17 cellular contexts compared by ENCODE assay signal in the genomic region with DNA sequence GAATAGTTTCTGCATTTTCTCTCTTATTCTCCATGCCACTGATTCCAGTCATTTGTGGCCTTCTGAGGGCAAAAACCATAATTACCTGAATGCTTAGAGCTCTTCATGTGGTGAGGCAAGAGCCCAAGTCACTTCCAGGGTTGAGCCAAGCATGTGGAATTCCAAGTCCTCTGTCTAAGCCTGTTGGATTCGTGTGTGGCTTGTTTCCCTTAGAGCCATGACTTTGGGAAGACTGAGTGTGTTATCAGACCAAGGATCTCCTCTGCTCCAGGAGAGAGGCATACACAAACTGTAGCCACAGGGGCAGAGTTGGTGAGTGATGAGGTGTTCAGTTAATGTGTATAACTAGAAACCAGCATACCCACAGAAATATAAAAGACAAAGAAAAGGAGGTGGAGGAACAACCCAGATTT. TPM values are rescaled to one million over a fixed set of nuclear protein-coding genes. Genes with fewer than 3 reads are reported as not detected.
A peak's percentile ranks its signal among the peaks of the same experiment; 100 is the strongest.
DNase-seq lines count a peak whose midpoint lies in the region; ATAC-seq and TF ChIP-seq lines count a peak whose summit lies in the region.
"Had no signal": no experiment of that assay in that cellular context is flagged by ENCODE, and none has a peak within 500 bp of the region (broad histone marks: within the 10 kb centered on the region; RNA-seq: fewer than 3 reads in every experiment).

No MANE protein-coding gene starts in this region.

- peaks cover 25% of the 10 kb centered on the region for H3K4me1 ChIP-seq in CD4-positive, CD25-positive, alpha-beta regulatory T cell (ENCODE audit: control insufficient read depth, insufficient read depth, low read length, poor library complexity, severe bottlenecking)
- peaks cover 41% of the 10 kb centered on the region for H3K4me1 ChIP-seq in CD8-positive, alpha-beta T cell (ENCODE audit: insufficient read depth, low read length)
- H3K4me1 ChIP-seq: upper lobe of right lung had no signal

- H3K27ac ChIP-seq in CD4-positive, CD25-positive, alpha-beta regulatory T cell (ENCODE audit: insufficient read depth, low read length, poor library complexity, severe bottlenecking), result no peak overlapping the region
- no peak overlapping the region for H3K27ac ChIP-seq in CD8-positive, alpha-beta T cell (ENCODE audit: low read depth, low read length)
- H3K27ac ChIP-seq: SK-N-MC, stomach, upper lobe of right lung had no signal

- H3K36me3 ChIP-seq in CD4-positive, CD25-positive, alpha-beta regulatory T cell (ENCODE audit: control insufficient read depth, insufficient read depth, low read length), result peaks cover 17% of the 10 kb centered on the region
- H3K36me3 ChIP-seq in CD8-positive, alpha-beta T cell (ENCODE audit: insufficient read depth, low read length), result no peaks in the 10 kb centered on the region

- H3K9me3 ChIP-seq in CD4-positive, CD25-positive, alpha-beta regulatory T cell (ENCODE audit: control insufficient read depth in 2 of 2, low read length in 2 of 2), result no peaks in the 10 kb centered on the region
- no peaks in the 10 kb centered on the region for H3K9me3 ChIP-seq in CD8-positive, alpha-beta T cell (ENCODE audit: low read length)
- no peaks in the 10 kb centered on the region for H3K9me3 ChIP-seq in T-helper 17 cell (ENCODE audit: control insufficient read depth, low read length, poor library complexity, severe bottlenecking)
- H3K9me3 ChIP-seq: stomach, upper lobe of right lung had no signal

- ATAC-seq in CD4-positive, CD25-positive, alpha-beta regulatory T cell (ENCODE audit: low read depth in 2 of 2), result peak; percentile 50 to 63
- peak; percentile 49 for ATAC-seq in CD8-positive, alpha-beta T cell
- ATAC-seq in T-helper 17 cell, result peak; percentile 72
- no peak for ATAC-seq in HG03571 (IDR thresholded peaks at IDR 0.05; ENCODE audit: unreplicated experiment)
- ATAC-seq in sciatic nerve, result no peak
- ATAC-seq: natural killer cell treated with Interleukin-12 subunit alpha and Interleukin-12 subunit beta and Interleukin-15 and Interleukin-18, amount 100 ng/mL, for 72 hours; upper lobe of right lung had no signal

- POLR2A ChIA-PET in CD8-positive, alpha-beta T cell (lab: Charles Lee), result interaction anchor here (0.5 to 1.5 kb wide), 4 partner anchors 10 to 335 kb away, joined by 4 to 10 read pairs (median 6); a partner anchor contains a TSS

- H3K36me3 Mint-ChIP-seq in CD4-positive, CD25-positive, alpha-beta regulatory T cell, result peaks cover 12% of the 10 kb centered on the region
- peaks cover 31% of the 10 kb centered on the region for H3K36me3 Mint-ChIP-seq in CD8-positive, alpha-beta T cell
- peaks cover 8% of the 10 kb centered on the region for H3K36me3 Mint-ChIP-seq in T-helper 17 cell (ENCODE audit: low read depth)

- no peaks in the 10 kb centered on the region for H3K27me3 Mint-ChIP-seq in CD4-positive, CD25-positive, alpha-beta regulatory T cell
- H3K27me3 Mint-ChIP-seq in CD8-positive, alpha-beta T cell (ENCODE audit: low read depth), result no peaks in the 10 kb centered on the region
- H3K27me3 Mint-ChIP-seq in T-helper 17 cell, result no peaks in the 10 kb centered on the region
- H3K27me3 Mint-ChIP-seq: natural killer cell treated with Interleukin-12 subunit alpha and Interleukin-12 subunit beta and Interleukin-15 and Interleukin-18, amount 100 ng/mL, for 72 hours had no signal

- peak overlapping the region; percentile 13 for H3K4me3 ChIP-seq in CD4-positive, CD25-positive, alpha-beta regulatory T cell (ENCODE audit: low read depth, low read length)
- H3K4me3 ChIP-seq in CD8-positive, alpha-beta T cell (ENCODE audit: low read depth, low read length), result no peak overlapping the region
- H3K4me3 ChIP-seq: SK-N-MC, stomach, upper lobe of right lung had no signal

- CTCF ChIA-PET in CD8-positive, alpha-beta T cell (lab: Charles Lee), result interaction anchor here (2.2 to 4.4 kb wide), 2 partner anchors 10 to 105 kb away, joined by 10 to 28 read pairs; no protein-coding TSS in a partner anchor

- peak in 1 of 3 donors; percentile 59 for DNase-seq in CD4-positive, CD25-positive, alpha-beta regulatory T cell
- no peak for DNase-seq in CD8-positive, alpha-beta T cell
- DNase-seq in T-helper 17 cell (no peak), islet precursor cell (peak; percentile 88), COLO829 (ENCODE audit: low spot score) (no peak), sciatic nerve (ENCODE audit: low spot score) (no peak)
- DNase-seq: activated CD4-positive, alpha-beta T cell treated with anti-CD3 and anti-CD28 coated beads for 1 hour; foreskin melanocyte; hypothalamus; NCI-H187 treated with DMSO at 0.1 percent for 48 hours; NCI-H446 treated with DMSO at 0.1 percent for 48 hours; NK-92 treated with Interleukin-12 subunit alpha and Interleukin-12 subunit beta, amount 100 ng/mL, for 24 hours; stomach; upper lobe of right lung had no signal

- H3K4me1 Mint-ChIP-seq in CD4-positive, CD25-positive, alpha-beta regulatory T cell, result peaks cover 31 to 84% (median 53%) of the 10 kb centered on the region in 4 donors
- H3K4me1 Mint-ChIP-seq in CD8-positive, alpha-beta T cell (ENCODE audit: low read depth), result peaks cover 64% of the 10 kb centered on the region
- peaks cover 85% of the 10 kb centered on the region for H3K4me1 Mint-ChIP-seq in T-helper 17 cell

- intact Hi-C loops in CD8-positive, alpha-beta T cell (cut with DNase I, micrococcal nuclease), result no loop called here
- intact Hi-C loops in sciatic nerve (cut with DNase I), result no loop called here

- H3K27ac Mint-ChIP-seq in CD4-positive, CD25-positive, alpha-beta regulatory T cell, result peak overlapping the region in 2 of 3 donors; percentile 74 to 93
- H3K27ac Mint-ChIP-seq in CD8-positive, alpha-beta T cell, result peak overlapping the region; percentile 45
- peak overlapping the region; percentile 87 for H3K27ac Mint-ChIP-seq in T-helper 17 cell

- H3K9me3 Mint-ChIP-seq in CD4-positive, CD25-positive, alpha-beta regulatory T cell, result no peaks in the 10 kb centered on the region
- H3K9me3 Mint-ChIP-seq in CD8-positive, alpha-beta T cell, result no peaks in the 10 kb centered on the region
- H3K9me3 Mint-ChIP-seq: natural killer cell treated with Interleukin-12 subunit alpha and Interleukin-12 subunit beta and Interleukin-15 and Interleukin-18, amount 100 ng/mL, for 72 hours had no signal

- H3K27me3 ChIP-seq in CD4-positive, CD25-positive, alpha-beta regulatory T cell (ENCODE audit: control insufficient read depth, insufficient read depth, low read length), result no peaks in the 10 kb centered on the region
- H3K27me3 ChIP-seq in CD8-positive, alpha-beta T cell (ENCODE audit: insufficient read depth, low read length), result no peaks in the 10 kb centered on the region
- H3K27me3 ChIP-seq: stomach, upper lobe of right lung had no signal

- H3K4me3 Mint-ChIP-seq in CD4-positive, CD25-positive, alpha-beta regulatory T cell, result peak overlapping the region in 2 of 4 donors; percentile 26 to 61
- peak overlapping the region; percentile 9 for H3K4me3 Mint-ChIP-seq in CD8-positive, alpha-beta T cell
- H3K4me3 Mint-ChIP-seq in T-helper 17 cell, result peak overlapping the region; percentile 76
- H3K4me3 Mint-ChIP-seq: natural killer cell treated with Interleukin-12 subunit alpha and Interleukin-12 subunit beta and Interleukin-15 and Interleukin-18, amount 100 ng/mL, for 72 hours had no signal

- TF ChIP-seq CTCF in CD8-positive, alpha-beta T cell (IDR thresholded peaks at IDR 0.05), result no peak

RNA-seq across cellular contexts. Expression of a gene that starts 27.1 kb away (rescaled TPM):
- 2.5 TPM for total RNA-seq in CD4-positive, CD25-positive, alpha-beta regulatory T cell
- 1 to 10 TPM in 3 of 4 donors, under 1 TPM in 1; 0.54 to 3.2 (median 1.7) TPM for polyA plus RNA-seq in CD4-positive, CD25-positive, alpha-beta regulatory T cell
- total RNA-seq in CD8-positive, alpha-beta T cell, result 1 to 10 TPM; 4.5 to 5.3 TPM
- total RNA-seq in T-helper 17 cell (1 to 10 TPM; 3.4 to 3.7 TPM), sciatic nerve (16.0 TPM)

Comparison
In these comparisons a context has a peak if more than half of its experiments do, and no peak if none do; other contexts are left out.
1. ATAC-seq: peak in CD4-positive, CD25-positive, alpha-beta regulatory T cell (2 of 2), CD8-positive, alpha-beta T cell (single experiment) and T-helper 17 cell (single experiment); none in HG03571 (single experiment) and sciatic nerve (single experiment).
2. Peak in every context shown above with its lines, with median percentiles within 50 percentile points of each other: H3K27ac Mint-ChIP-seq.